8 cellular contexts compared by ENCODE assay signal in genomic region chr2:239327536-239328305, GRCh38.
A peak's percentile ranks its signal among the peaks of the same experiment; 100 is the strongest.
DNase-seq lines count a peak whose midpoint lies in the region; ATAC-seq lines count a peak whose summit lies in the region.

No MANE protein-coding gene starts in this region.

- H3K36me3 Mint-ChIP-seq in activated T-helper 1 cell treated with anti-CD3 and anti-CD28 coated beads, Interleukin-12 subunit alpha, Interleukin-12 subunit beta, Interleukin-2, Interleukin-4 antibody, amounts not matched to agents 30 ng/mL and 10 ng/mL and 1 ng/mL, durations not matched to agents 14 hours and 24 hours and 36 hours (ENCODE audit: low read depth), result peaks cover 19% of the 10 kb centered on the region

- intact Hi-C loops in activated T-helper 1 cell treated with anti-CD3 and anti-CD28 coated beads, Interleukin-12 subunit alpha, Interleukin-12 subunit beta, Interleukin-2, Interleukin-4 antibody, amounts not matched to agents 30 ng/mL and 10 ng/mL and 1 ng/mL, durations not matched to agents 14 hours and 24 hours and 36 hours (cut with micrococcal nuclease), result loop anchor here (1.0 to 5.0 kb wide), 7 partner anchors 13 to 1395 kb away; no protein-coding TSS in a partner anchor

- H3K9me3 Mint-ChIP-seq in activated T-helper 1 cell treated with anti-CD3 and anti-CD28 coated beads, Interleukin-12 subunit alpha, Interleukin-12 subunit beta, Interleukin-2, Interleukin-4 antibody, amounts not matched to agents 30 ng/mL and 10 ng/mL and 1 ng/mL, durations not matched to agents 14 hours and 24 hours and 36 hours, result no peaks in the 10 kb centered on the region

- WGBS in mesodermal cell (ENCODE audit: insufficient coverage in 2 of 2), 2 experiments, result 91 to 93% methylated on average over 8 to 11 of the region's 11 CpGs

- peaks cover 78% of the 10 kb centered on the region for H3K4me1 Mint-ChIP-seq in activated T-helper 1 cell treated with anti-CD3 and anti-CD28 coated beads, Interleukin-12 subunit alpha, Interleukin-12 subunit beta, Interleukin-2, Interleukin-4 antibody, amounts not matched to agents 30 ng/mL and 10 ng/mL and 1 ng/mL, durations not matched to agents 14 hours and 24 hours and 36 hours (ENCODE audit: low read depth)

- no peaks in the 10 kb centered on the region for H3K27me3 Mint-ChIP-seq in activated T-helper 1 cell treated with anti-CD3 and anti-CD28 coated beads, Interleukin-12 subunit alpha, Interleukin-12 subunit beta, Interleukin-2, Interleukin-4 antibody, amounts not matched to agents 30 ng/mL and 10 ng/mL and 1 ng/mL, durations not matched to agents 14 hours and 24 hours and 36 hours (ENCODE audit: insufficient read depth)

- H3K4me3 Mint-ChIP-seq in activated T-helper 1 cell treated with anti-CD3 and anti-CD28 coated beads, Interleukin-12 subunit alpha, Interleukin-12 subunit beta, Interleukin-2, Interleukin-4 antibody, amounts not matched to agents 30 ng/mL and 10 ng/mL and 1 ng/mL, durations not matched to agents 14 hours and 24 hours and 36 hours, result peak overlapping the region; percentile 75

- DNase-seq in activated naive CD4-positive, alpha-beta T cell treated with Interleukin-2 at 50 U/mL for 16 hours, result peak; percentile 3
- no peak for DNase-seq in activated naive CD4-positive, alpha-beta T cell treated with anti-CD3 and anti-CD28 coated beads, Interleukin-2, amount 50 U/mL, for 16 hours
- no peak for DNase-seq in activated T-helper 1 cell treated with anti-CD3 and anti-CD28 coated beads, Interleukin-12 subunit alpha, Interleukin-12 subunit beta, Interleukin-2, Interleukin-4 antibody, amounts not matched to agents 30 ng/mL and 10 ng/mL and 1 ng/mL, durations not matched to agents 14 hours and 24 hours and 36 hours (ENCODE audit: low spot score)
- DNase-seq in ureter (ENCODE audit: low spot score) (peak; percentile 44), RPMI8226 (no peak), NCI-H524 (lab: John Stamatoyannopoulos, UW) (no peak)

- H3K27ac Mint-ChIP-seq in activated T-helper 1 cell treated with anti-CD3 and anti-CD28 coated beads, Interleukin-12 subunit alpha, Interleukin-12 subunit beta, Interleukin-2, Interleukin-4 antibody, amounts not matched to agents 30 ng/mL and 10 ng/mL and 1 ng/mL, durations not matched to agents 14 hours and 24 hours and 36 hours, result peak overlapping the region; percentile 94

- H3K4me3 ChIP-seq in mesodermal cell (ENCODE audit: extremely low read depth, insufficient read depth, low read length, poor library complexity, severe bottlenecking), result no peak overlapping the region

- peak overlapping the region; percentile 71 for H3K27ac ChIP-seq in mesodermal cell (ENCODE audit: low read depth, low read length, severe bottlenecking)

- ATAC-seq in HG03175 (IDR thresholded peaks at IDR 0.05; ENCODE audit: unreplicated experiment), result no peak

- peaks cover 24% of the 10 kb centered on the region for H3K4me1 ChIP-seq in mesodermal cell (ENCODE audit: control insufficient read depth, insufficient read depth, low read length, poor library complexity, severe bottlenecking)

- H3K36me3 ChIP-seq in mesodermal cell (ENCODE audit: control insufficient read depth, insufficient read depth, low read length), result no peaks in the 10 kb centered on the region

- no peaks in the 10 kb centered on the region for H3K9me3 ChIP-seq in mesodermal cell (ENCODE audit: control insufficient read depth, low read length)

Comparison
In these comparisons a context has a peak if more than half of its experiments do, and no peak if none do; other contexts are left out.
1. DNase-seq: peak in activated naive CD4-positive, alpha-beta T cell treated with Interleukin-2 at 50 U/mL for 16 hours (single experiment) and ureter (single experiment); none in activated naive CD4-positive, alpha-beta T cell treated with anti-CD3 and anti-CD28 coated beads, Interleukin-2, amount 50 U/mL, for 16 hours (single experiment), activated T-helper 1 cell treated with anti-CD3 and anti-CD28 coated beads, Interleukin-12 subunit alpha, Interleukin-12 subunit beta, Interleukin-2, Interleukin-4 antibody, amounts not matched to agents 30 ng/mL and 10 ng/mL and 1 ng/mL, durations not matched to agents 14 hours and 24 hours and 36 hours (single experiment), RPMI8226 (single experiment) and NCI-H524 (0 of 2).